ENCODE assay signal across 34 cellular contexts in the genomic region with DNA sequence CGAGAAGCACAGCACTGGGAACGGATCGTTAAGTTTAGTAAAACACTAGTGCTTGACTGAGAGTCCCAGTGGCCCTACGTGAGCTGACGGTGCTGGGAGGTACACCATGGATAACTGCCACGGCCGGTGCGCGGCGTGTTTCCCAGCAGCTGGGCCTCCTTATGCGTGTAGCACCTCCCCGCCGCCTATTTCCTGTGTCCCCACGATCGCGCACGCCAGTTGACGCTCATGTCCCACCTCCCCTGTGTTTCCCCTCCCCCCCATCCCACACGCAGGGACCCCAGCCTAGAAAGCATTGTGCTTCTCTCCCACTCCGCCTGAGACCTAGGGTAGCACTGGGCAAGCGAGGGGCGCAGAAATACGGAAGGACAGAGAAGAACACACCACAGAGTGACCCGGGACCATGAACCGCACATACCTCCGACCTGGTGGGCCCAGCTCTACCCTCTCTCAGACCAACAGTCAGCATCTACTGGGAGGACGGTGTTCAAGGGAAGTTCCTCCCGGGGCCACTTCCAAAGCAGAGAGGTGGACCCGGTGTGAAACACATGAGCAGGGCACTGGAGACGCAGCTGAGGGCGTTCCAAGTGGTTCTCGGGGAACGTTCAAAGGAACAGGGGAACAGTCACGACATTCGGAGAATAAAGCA. TPM values are rescaled to one million over a fixed set of nuclear protein-coding genes. Genes with fewer than 3 reads are reported as not detected.
A peak's percentile ranks its signal among the peaks of the same experiment; 100 is the strongest.
DNase-seq lines count a peak whose midpoint lies in the region; ATAC-seq, FAIRE-seq and TF ChIP-seq lines count a peak whose summit lies in the region.
"Had no signal": no experiment of that assay in that cellular context is flagged by ENCODE, and none has a peak within 500 bp of the region (broad histone marks: within the 10 kb centered on the region; RNA-seq: fewer than 3 reads in every experiment).

No MANE protein-coding gene starts in this region.

- H3F3A ChIP-seq in GM23248 (ENCODE audit: insufficient read depth): no peaks in the 10 kb centered on the region

- no peak overlapping the region for H3K4me2 ChIP-seq in GM23248 (ENCODE audit: unreplicated experiment)

- TF ChIP-seq CTCF in left ventricle myocardium inferior (IDR thresholded peaks at IDR 0.05; ENCODE audit: borderline replicate concordance) (no peak), right atrium auricular region (IDR thresholded peaks at IDR 0.05) (no peak), WTC11 (IDR thresholded peaks at IDR 0.05) (no peak), kidney (IDR thresholded peaks at IDR 0.05; ENCODE audit: borderline replicate concordance, extremely low read depth, insufficient read depth) (no peak), spleen (IDR thresholded peaks at IDR 0.05 in 8 of 11, conservative IDR thresholded peaks at IDR 0.05 in 3 of 11) (no peak)

- peak overlapping the region; percentile 27; the same call in 1 of the 2 replicates for H3K27ac Mint-ChIP-seq in WTC11
- H3K27ac Mint-ChIP-seq: activated B cell treated with CpG ODN at 0.5 μM for 24 hours; activated T-helper 2 cell treated with anti-CD3 and anti-CD28 coated beads, Interferon-gamma antibody, Interleukin-2, Interleukin-4, amounts not matched to agents 10 μg/mL and 5 μg/mL and 100 μg/mL, durations not matched to agents 14 hours and 24 hours and 36 hours; natural killer cell treated with Interleukin-12 subunit alpha and Interleukin-12 subunit beta and Interleukin-15 and Interleukin-18, amount 100 ng/mL, for 72 hours; stimulated activated naive CD8-positive, alpha-beta T cell treated with anti-CD3 and anti-CD28 coated beads, Interleukin-15, Interleukin-2, amounts not matched to agents 100 ng/mL and 50 ng/mL, for 24 hours had no signal

- no peaks in the 10 kb centered on the region for H3K79me2 ChIP-seq in GM23248 (ENCODE audit: insufficient read depth)

- no peaks in the 10 kb centered on the region for H3K9me2 ChIP-seq in GM23248 (ENCODE audit: insufficient read depth)

- in situ Hi-C loops in GM23248 (cut with MboI): no loop called here

- H4K20me1 ChIP-seq in GM23248 (ENCODE audit: insufficient read depth): no peaks in the 10 kb centered on the region

- DNase-seq in left ventricle myocardium inferior (peak; percentile 14), right atrium auricular region (ENCODE audit: low spot score) (no peak), WTC11 (ENCODE audit: low spot score) (no peak), kidney (peak; percentile 66), spleen (peak; percentile 65), GM23248 (no peak)
- DNase-seq in effector memory CD4-positive, alpha-beta T cell: no peak
- DNase-seq: activated B cell treated with CpG ODN at 0.5 μM for 24 hours; activated CD4-positive, alpha-beta T cell treated with anti-CD3 and anti-CD28 coated beads, Interleukin-2, amount 50 U/mL, for 48 hours; cerebellar nuclear complex; esophagus squamous epithelium; foreskin keratinocyte; H9; KG1; NCI-H1092 treated with DMSO at 0.1 percent for 48 hours; NCI-H1694 treated with DMSO at 0.1 percent for 48 hours; NCI-H446; NCI-H774; Peyer's patch; retina; stimulated activated CD8-positive, alpha-beta memory T cell treated with anti-CD3 and anti-CD28 coated beads, Interleukin-4, amount 100 ng/mL, for 48 hours; SW 1271; testis had no signal

- POLR2A ChIA-PET in WTC11 (lab: Charles Lee): no interaction called here

- H3K27me3 Mint-ChIP-seq in WTC11 (ENCODE audit: low read depth): no peaks in the 10 kb centered on the region
- H3K27me3 Mint-ChIP-seq: activated B cell treated with CpG ODN at 0.5 μM for 24 hours; natural killer cell treated with Interleukin-12 subunit alpha and Interleukin-12 subunit beta and Interleukin-15 and Interleukin-18, amount 100 ng/mL, for 72 hours; stimulated activated naive CD8-positive, alpha-beta T cell treated with anti-CD3 and anti-CD28 coated beads, Interleukin-15, Interleukin-2, amounts not matched to agents 100 ng/mL and 50 ng/mL, for 24 hours had no signal

- no peaks in the 10 kb centered on the region for H3K27me3 ChIP-seq in left ventricle myocardium inferior (ENCODE audit: low read depth)
- H3K27me3 ChIP-seq in right atrium auricular region: no peaks in the 10 kb centered on the region
- peaks cover 0 to 21% (median 0%) of the 10 kb centered on the region in 7 donors for H3K27me3 ChIP-seq in spleen (replicated peaks in 1 of 7)
- peaks cover 6% of the 10 kb centered on the region; the same call in 1 of the 2 replicates for H3K27me3 ChIP-seq in GM23248 (replicated peaks; ENCODE audit: insufficient read depth)
- no peaks in the 10 kb centered on the region for H3K27me3 ChIP-seq in effector memory CD4-positive, alpha-beta T cell (replicated peaks; ENCODE audit: control insufficient read depth, insufficient read depth, low read length, poor library complexity, severe bottlenecking)
- H3K27me3 ChIP-seq: esophagus squamous epithelium, heart left ventricle, pancreas, Peyer's patch, testis had no signal

- H3K36me3 ChIP-seq in left ventricle myocardium inferior: no peaks in the 10 kb centered on the region
- no peaks in the 10 kb centered on the region for H3K36me3 ChIP-seq in right atrium auricular region
- no peaks in the 10 kb centered on the region for H3K36me3 ChIP-seq in kidney (ENCODE audit: control insufficient read depth in 1 of 2, insufficient read depth in 2 of 2, low read length in 2 of 2)
- H3K36me3 ChIP-seq in spleen: no peaks in the 10 kb centered on the region
- no peaks in the 10 kb centered on the region for H3K36me3 ChIP-seq in GM23248 (ENCODE audit: low read depth)
- no peaks in the 10 kb centered on the region for H3K36me3 ChIP-seq in effector memory CD4-positive, alpha-beta T cell (ENCODE audit: control insufficient read depth, insufficient read depth, low read length)
- H3K36me3 ChIP-seq: esophagus squamous epithelium, heart left ventricle, pancreas, Peyer's patch had no signal

- intact Hi-C loops in left ventricle myocardium inferior (cut with micrococcal nuclease) (no loop called here), kidney (cut with DNase I) (no loop called here), spleen (cut with DNase I; ENCODE audit: low total_unique reads) (no loop called here)

- H2AFZ ChIP-seq in GM23248: no peak overlapping the region

- CTCF ChIA-PET in WTC11 (lab: Charles Lee): no interaction called here

- H3K4me3 Mint-ChIP-seq in WTC11: no peak overlapping the region
- H3K4me3 Mint-ChIP-seq: activated B cell treated with CpG ODN at 0.5 μM for 24 hours; H9; natural killer cell treated with Interleukin-12 subunit alpha and Interleukin-12 subunit beta and Interleukin-15 and Interleukin-18, amount 100 ng/mL, for 72 hours; stimulated activated naive CD8-positive, alpha-beta T cell treated with anti-CD3 and anti-CD28 coated beads, Interleukin-15, Interleukin-2, amounts not matched to agents 100 ng/mL and 50 ng/mL, for 24 hours had no signal

- peaks cover 2% of the 10 kb centered on the region; the same call in 1 of the 2 replicates for H3K4me1 Mint-ChIP-seq in WTC11

- H3K4me3 ChIP-seq in left ventricle myocardium inferior (no peak overlapping the region), right atrium auricular region (no peak overlapping the region), kidney (ENCODE audit: low read length in 2 of 2) (no peak overlapping the region), spleen (no peak overlapping the region), GM23248 (no peak overlapping the region)
- H3K4me3 ChIP-seq in effector memory CD4-positive, alpha-beta T cell (ENCODE audit: insufficient read depth, low read depth, low read length, poor library complexity, severe bottlenecking): no peak overlapping the region
- H3K4me3 ChIP-seq: esophagus squamous epithelium, heart left ventricle, lung, pancreas, Peyer's patch, testis had no signal

- no peak for ATAC-seq in WTC11
- ATAC-seq in GM18868 (IDR thresholded peaks at IDR 0.05; ENCODE audit: unreplicated experiment): no peak
- ATAC-seq: foreskin keratinocyte; heart left ventricle; natural killer cell treated with Interleukin-12 subunit alpha and Interleukin-12 subunit beta and Interleukin-15 and Interleukin-18, amount 100 ng/mL, for 72 hours; pancreas had no signal

- no peaks in the 10 kb centered on the region for H3K9me3 ChIP-seq in left ventricle myocardium inferior (replicated peaks)
- no peaks in the 10 kb centered on the region for H3K9me3 ChIP-seq in right atrium auricular region
- no peaks in the 10 kb centered on the region for H3K9me3 ChIP-seq in kidney (ENCODE audit: control insufficient read depth in 1 of 2, low read length in 2 of 2)
- H3K9me3 ChIP-seq in spleen: no peaks in the 10 kb centered on the region
- H3K9me3 ChIP-seq in GM23248 (ENCODE audit: low read depth): no peaks in the 10 kb centered on the region
- no peaks in the 10 kb centered on the region for H3K9me3 ChIP-seq in effector memory CD4-positive, alpha-beta T cell (ENCODE audit: control insufficient read depth, low read length)
- H3K9me3 ChIP-seq: esophagus squamous epithelium, heart left ventricle, pancreas, Peyer's patch, testis had no signal

- TF ChIP-seq POLR2A in spleen (IDR thresholded peaks at IDR 0.05): no peak

- H3K9ac ChIP-seq in kidney (ENCODE audit: low read length in 2 of 2): no peak overlapping the region
- no peak overlapping the region for H3K9ac ChIP-seq in GM23248

- H3K4me1 ChIP-seq in left ventricle myocardium inferior (peaks cover 48% of the 10 kb centered on the region), right atrium auricular region (peaks cover 0 to 40% of the 10 kb centered on the region in 2 donors), kidney (ENCODE audit: control insufficient read depth in 1 of 2, insufficient read depth in 1 of 2, low read depth in 1 of 2, low read length in 2 of 2) (peaks cover 0 to 8% of the 10 kb centered on the region in 2 donors), spleen (peaks cover 4 to 44% (median 26%) of the 10 kb centered on the region in 6 donors), GM23248 (ENCODE audit: insufficient read depth) (no peaks in the 10 kb centered on the region)
- H3K4me1 ChIP-seq in effector memory CD4-positive, alpha-beta T cell (ENCODE audit: control insufficient read depth, insufficient read depth, low read length, poor library complexity, severe bottlenecking): peaks cover 49% of the 10 kb centered on the region
- H3K4me1 ChIP-seq: foreskin keratinocyte, pancreas had no signal

- no peak for FAIRE-seq in kidney (lab: Jason Lieb, UNC)
- FAIRE-seq: keratinocyte, pancreas had no signal

- 89 to 92% (median 91%) methylated on average over 32 to 35 of the region's 35 CpGs for WGBS in spleen, 5 donors
- 84 to 88% methylated on average over 27 to 35 of the region's 35 CpGs for WGBS in GM23248 (ENCODE audit: low coverage in 1 of 2, low lambda C conversion rate in 2 of 2, missing lambda C conversion rate in 2 of 2), 2 experiments

- no peaks in the 10 kb centered on the region for H3K36me3 Mint-ChIP-seq in WTC11
- H3K36me3 Mint-ChIP-seq: natural killer cell treated with Interleukin-12 subunit alpha and Interleukin-12 subunit beta and Interleukin-15 and Interleukin-18, amount 100 ng/mL, for 72 hours had no signal

- H3K27ac ChIP-seq in left ventricle myocardium inferior (replicated peaks): no peak overlapping the region
- no peak overlapping the region for H3K27ac ChIP-seq in right atrium auricular region
- H3K27ac ChIP-seq in kidney (ENCODE audit: low read depth in 2 of 2, low read length in 2 of 2): no peak overlapping the region
- no peak overlapping the region for H3K27ac ChIP-seq in spleen
- no peak overlapping the region for H3K27ac ChIP-seq in GM23248
- H3K27ac ChIP-seq in effector memory CD4-positive, alpha-beta T cell (ENCODE audit: insufficient read depth, low read length, poor library complexity, severe bottlenecking): no peak overlapping the region
- H3K27ac ChIP-seq: esophagus squamous epithelium, foreskin keratinocyte, heart left ventricle, HL-60, pancreas, testis had no signal

- H3K9me3 Mint-ChIP-seq in WTC11: no peaks in the 10 kb centered on the region
- H3K9me3 Mint-ChIP-seq: activated B cell treated with CpG ODN at 0.5 μM for 24 hours; activated T-helper 2 cell treated with anti-CD3 and anti-CD28 coated beads, Interferon-gamma antibody, Interleukin-2, Interleukin-4, amounts not matched to agents 10 μg/mL and 5 μg/mL and 100 μg/mL, durations not matched to agents 14 hours and 24 hours and 36 hours; H9; natural killer cell treated with Interleukin-12 subunit alpha and Interleukin-12 subunit beta and Interleukin-15 and Interleukin-18, amount 100 ng/mL, for 72 hours; stimulated activated naive CD8-positive, alpha-beta T cell treated with anti-CD3 and anti-CD28 coated beads, Interleukin-15, Interleukin-2, amounts not matched to agents 100 ng/mL and 50 ng/mL, for 24 hours had no signal

RNA-seq across cellular contexts. Expression of gene DBH, which starts 45.6 kb away (rescaled TPM):
- total RNA-seq in left ventricle myocardium inferior: not detected
- total RNA-seq in right atrium auricular region: not detected
- 0.23 to 0.34 TPM (median 0.24 TPM) in 3 replicates for total RNA-seq in WTC11 (2021)
- not detected for total RNA-seq in kidney
- 0.39 TPM for polyA plus RNA-seq in kidney (ENCODE audit: insufficient read depth, low read depth, low replicate concordance)
- 1 to 10 TPM in 1 of 7 donors, under 1 TPM in 4, not detected in 2; 0.27 to 1.2 (median 0.57) TPM for total RNA-seq in spleen
- under 1 TPM; 0.03 to 0.26 (median 0.16) TPM for polyA plus RNA-seq in spleen
- not detected in 2 replicates for total RNA-seq in GM23248 (2014; rRNA removed; shearing (Covaris generic))
- not detected in 2 replicates for polyA plus RNA-seq in GM23248 (2016; fragmentation: Nextera tagmentation; extraction: Ambion mirVana)
- total RNA-seq: activated B cell treated with CpG ODN at 0.5 μM for 24 hours; activated T-helper 2 cell treated with anti-CD3 and anti-CD28 coated beads, Interferon-gamma antibody, Interleukin-2, Interleukin-4, amounts not matched to agents 10 μg/mL and 5 μg/mL and 100 μg/mL, durations not matched to agents 14 hours and 24 hours and 36 hours; dermis microvascular lymphatic vessel endothelial cell; esophagus squamous epithelium; foreskin keratinocyte; H9; MCF 10A; natural killer cell treated with Interleukin-12 subunit alpha and Interleukin-12 subunit beta and Interleukin-15 and Interleukin-18, amount 100 ng/mL, for 72 hours; pancreas; Peyer's patch had no signal
- polyA plus RNA-seq: foreskin keratinocyte, heart left ventricle, keratinocyte had no signal

RNA-seq across cellular contexts. Expression of gene SARDH, which starts 56.4 kb away (rescaled TPM):
- 0.63 TPM for total RNA-seq in left ventricle myocardium inferior
- total RNA-seq in right atrium auricular region: under 1 TPM; 0.63 to 0.94 TPM
- total RNA-seq in WTC11 (2021): 8.5 to 15.2 TPM (median 13.7 TPM) in 3 replicates
- 4.6 TPM for total RNA-seq in kidney
- 12.0 TPM for polyA plus RNA-seq in kidney (ENCODE audit: insufficient read depth, low read depth, low replicate concordance)
- 1 to 10 TPM; 1.0 to 4.5 (median 3.1) TPM for total RNA-seq in spleen
- 1 to 10 TPM; 1.3 to 1.5 (median 1.5) TPM for polyA plus RNA-seq in spleen
- 0.89 and 2.4 TPM in 2 replicates for total RNA-seq in GM23248 (2014; rRNA removed; shearing (Covaris generic))
- polyA plus RNA-seq in GM23248 (2016; fragmentation: Nextera tagmentation; extraction: Ambion mirVana): 0.16 and 0.30 TPM in 2 replicates
- total RNA-seq: activated B cell treated with CpG ODN at 0.5 μM for 24 hours, foreskin keratinocyte, MCF 10A had no signal

Comparison
In these comparisons a context has a peak if more than half of its experiments do, and no peak if none do; other contexts are left out.
1. DNase-seq: peak in left ventricle myocardium inferior (single experiment), kidney (single experiment) and spleen (single experiment); none in right atrium auricular region (single experiment), WTC11 (single experiment), GM23248 (single experiment) and effector memory CD4-positive, alpha-beta T cell (0 of 3).